ENCODE assay signal across 1 cellular context in genomic region chrX:119755981-119756533, GRCh38.
A peak's percentile ranks its signal among the peaks of the same experiment; 100 is the strongest.
TF ChIP-seq lines count a peak whose summit lies in the region.

No MANE protein-coding gene starts in this region.

TF ChIP-seq in HepG2, 621 proteins besides CTCF, POLR2A, EP300 and RAD21 (continued from another document):
- TF ChIP-seq, protein P1, sequence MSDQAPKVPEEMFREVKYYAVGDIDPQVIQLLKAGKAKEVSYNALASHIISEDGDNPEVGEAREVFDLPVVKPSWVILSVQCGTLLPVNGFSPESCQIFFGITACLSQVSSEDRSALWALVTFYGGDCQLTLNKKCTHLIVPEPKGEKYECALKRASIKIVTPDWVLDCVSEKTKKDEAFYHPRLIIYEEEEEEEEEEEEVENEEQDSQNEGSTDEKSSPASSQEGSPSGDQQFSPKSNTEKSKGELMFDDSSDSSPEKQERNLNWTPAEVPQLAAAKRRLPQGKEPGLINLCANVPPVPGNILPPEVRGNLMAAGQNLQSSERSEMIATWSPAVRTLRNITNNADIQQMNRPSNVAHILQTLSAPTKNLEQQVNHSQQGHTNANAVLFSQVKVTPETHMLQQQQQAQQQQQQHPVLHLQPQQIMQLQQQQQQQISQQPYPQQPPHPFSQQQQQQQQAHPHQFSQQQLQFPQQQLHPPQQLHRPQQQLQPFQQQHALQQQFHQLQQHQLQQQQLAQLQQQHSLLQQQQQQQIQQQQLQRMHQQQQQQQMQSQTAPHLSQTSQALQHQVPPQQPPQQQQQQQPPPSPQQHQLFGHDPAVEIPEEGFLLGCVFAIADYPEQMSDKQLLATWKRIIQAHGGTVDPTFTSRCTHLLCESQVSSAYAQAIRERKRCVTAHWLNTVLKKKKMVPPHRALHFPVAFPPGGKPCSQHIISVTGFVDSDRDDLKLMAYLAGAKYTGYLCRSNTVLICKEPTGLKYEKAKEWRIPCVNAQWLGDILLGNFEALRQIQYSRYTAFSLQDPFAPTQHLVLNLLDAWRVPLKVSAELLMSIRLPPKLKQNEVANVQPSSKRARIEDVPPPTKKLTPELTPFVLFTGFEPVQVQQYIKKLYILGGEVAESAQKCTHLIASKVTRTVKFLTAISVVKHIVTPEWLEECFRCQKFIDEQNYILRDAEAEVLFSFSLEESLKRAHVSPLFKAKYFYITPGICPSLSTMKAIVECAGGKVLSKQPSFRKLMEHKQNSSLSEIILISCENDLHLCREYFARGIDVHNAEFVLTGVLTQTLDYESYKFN (CRISPR knock-in tag; conservative IDR thresholded peaks at IDR 0.05), result 0 out of 2 replicates have a peak, but pooled peaks have one; percentile 24
- TF ChIP-seq PHF8 (CRISPR knock-in tag; IDR thresholded peaks at IDR 0.05), result peak; percentile 24; the same call in 1 of the 2 replicates
- 0 out of 2 replicates have a peak, but pooled peaks have one; percentile 21 for TF ChIP-seq FOXA3 (CRISPR knock-in tag; IDR thresholded peaks at IDR 0.05)
- no peak for TF ChIP-seq RNF2 (conservative IDR thresholded peaks at IDR 0.05; ENCODE audit: low read depth)
- TF ChIP-seq DNMT3B (CRISPR knock-in tag; conservative IDR thresholded peaks at IDR 0.05), result no peak
- TF ChIP-seq, protein P2, sequence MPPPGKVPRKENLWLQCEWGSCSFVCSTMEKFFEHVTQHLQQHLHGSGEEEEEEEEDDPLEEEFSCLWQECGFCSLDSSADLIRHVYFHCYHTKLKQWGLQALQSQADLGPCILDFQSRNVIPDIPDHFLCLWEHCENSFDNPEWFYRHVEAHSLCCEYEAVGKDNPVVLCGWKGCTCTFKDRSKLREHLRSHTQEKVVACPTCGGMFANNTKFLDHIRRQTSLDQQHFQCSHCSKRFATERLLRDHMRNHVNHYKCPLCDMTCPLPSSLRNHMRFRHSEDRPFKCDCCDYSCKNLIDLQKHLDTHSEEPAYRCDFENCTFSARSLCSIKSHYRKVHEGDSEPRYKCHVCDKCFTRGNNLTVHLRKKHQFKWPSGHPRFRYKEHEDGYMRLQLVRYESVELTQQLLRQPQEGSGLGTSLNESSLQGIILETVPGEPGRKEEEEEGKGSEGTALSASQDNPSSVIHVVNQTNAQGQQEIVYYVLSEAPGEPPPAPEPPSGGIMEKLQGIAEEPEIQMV (CRISPR knock-in tag; IDR thresholded peaks at IDR 0.05; ENCODE audit: low read depth), result no peak
- no peak for TF ChIP-seq IRF2 (CRISPR knock-in tag; IDR thresholded peaks at IDR 0.05)
TF ChIP-seq in HepG2: peak in this region for 10.
